In genomic region chr9:137544176-137544755, GRCh38 we compare ENCODE assay signal across 18 cellular contexts. TPM values are rescaled to one million over a fixed set of nuclear protein-coding genes. Genes with fewer than 3 reads are reported as not detected.
DNase-seq lines count a peak whose midpoint lies in the region; ATAC-seq, FAIRE-seq and TF ChIP-seq lines count a peak whose summit lies in the region.
"Had no signal": no experiment of that assay in that cellular context is flagged by ENCODE, and none has a peak within 500 bp of the region (broad histone marks: within the 10 kb centered on the region; RNA-seq: fewer than 3 reads in every experiment).

No MANE protein-coding gene starts in this region.

- no peak overlapping the region for H3K27ac Mint-ChIP-seq in activated CD4-positive, alpha-beta T cell treated with anti-CD3 and anti-CD28 coated beads for 36 hours
- H3K27ac Mint-ChIP-seq: stimulated activated memory B cell treated with anti-CD40 and anti-IgM and Interleukin-4, amounts not matched to agents 10 μg/mL and 1 μg/mL and 100 μg/mL, for 72 hours had no signal

- H3K4me3 ChIP-seq in left lung (no peak overlapping the region), tibial nerve (no peak overlapping the region)
- H3K4me3 ChIP-seq: psoas muscle had no signal

- TF ChIP-seq CTCF in left lung (IDR thresholded peaks at IDR 0.05) (no peak), tibial nerve (IDR thresholded peaks at IDR 0.05) (no peak)

- POLR2A ChIA-PET in activated CD4-positive, alpha-beta T cell treated with anti-CD3 and anti-CD28 coated beads for 36 hours (lab: Charles Lee), result no interaction called here

- H3K4me1 ChIP-seq in left lung, result no peaks in the 10 kb centered on the region
- H3K4me1 ChIP-seq in tibial nerve, result peaks cover 0 to 36% (median 5%) of the 10 kb centered on the region in 4 donors

- FAIRE-seq in GM12892 (lab: Jason Lieb, UNC), result no peak
- FAIRE-seq: frontal cortex, G401.6 had no signal

- TF ChIP-seq POLR2A in tibial nerve (IDR thresholded peaks at IDR 0.05), result no peak
- TF ChIP-seq POLR2A in GM12892 (IDR thresholded peaks at IDR 0.05; ENCODE audit: low read depth, low read length), result no peak

- WGBS in tibial nerve, 2 donors, result 50 to 57% methylated on average over 12 of the region's 12 CpGs

- no peaks in the 10 kb centered on the region for H3K9me3 Mint-ChIP-seq in activated CD4-positive, alpha-beta T cell treated with anti-CD3 and anti-CD28 coated beads for 36 hours (ENCODE audit: low read depth)

- intact Hi-C loops in activated CD4-positive, alpha-beta T cell treated with anti-CD3 and anti-CD28 coated beads for 36 hours (cut with DNase I, micrococcal nuclease), result no loop called here
- intact Hi-C loops in left lung (cut with DNase I), result no loop called here

- H3K36me3 Mint-ChIP-seq in activated CD4-positive, alpha-beta T cell treated with anti-CD3 and anti-CD28 coated beads for 36 hours (ENCODE audit: low read depth), result no peaks in the 10 kb centered on the region

- no peaks in the 10 kb centered on the region for H3K4me1 Mint-ChIP-seq in activated CD4-positive, alpha-beta T cell treated with anti-CD3 and anti-CD28 coated beads for 36 hours

- H3K27me3 Mint-ChIP-seq in activated CD4-positive, alpha-beta T cell treated with anti-CD3 and anti-CD28 coated beads for 36 hours, result no peaks in the 10 kb centered on the region
- H3K27me3 Mint-ChIP-seq: stimulated activated memory B cell treated with anti-CD40 and anti-IgM and Interleukin-4, amounts not matched to agents 10 μg/mL and 1 μg/mL and 100 μg/mL, for 72 hours had no signal

- ATAC-seq in activated CD4-positive, alpha-beta T cell treated with anti-CD3 and anti-CD28 coated beads for 36 hours, result peak; percentile 36
- ATAC-seq in left lung, result peak; percentile 10
- ATAC-seq in HG02973 (IDR thresholded peaks at IDR 0.05; ENCODE audit: unreplicated experiment), result no peak
- no peak for ATAC-seq in GM18498 (IDR thresholded peaks at IDR 0.05; ENCODE audit: unreplicated experiment)
- ATAC-seq: stimulated activated memory B cell treated with anti-CD40 and anti-IgM and Interleukin-4, amounts not matched to agents 10 μg/mL and 1 μg/mL and 100 μg/mL, for 72 hours had no signal

- CTCF ChIA-PET in activated CD4-positive, alpha-beta T cell treated with anti-CD3 and anti-CD28 coated beads for 36 hours (lab: Charles Lee), result no interaction called here

- no peak overlapping the region for H3K4me3 Mint-ChIP-seq in activated CD4-positive, alpha-beta T cell treated with anti-CD3 and anti-CD28 coated beads for 36 hours
- H3K4me3 Mint-ChIP-seq: stimulated activated memory B cell treated with anti-CD40 and anti-IgM and Interleukin-4, amounts not matched to agents 10 μg/mL and 1 μg/mL and 100 μg/mL, for 72 hours had no signal

- H3K27me3 ChIP-seq in left lung (no peaks in the 10 kb centered on the region), tibial nerve (no peaks in the 10 kb centered on the region)

- H3K27ac ChIP-seq in left lung (no peak overlapping the region), tibial nerve (peak overlapping the region in 3 of 4 donors; percentile 64 to 85 (median 73))
- H3K27ac ChIP-seq: psoas muscle had no signal

- peaks cover 0 to 6% of the 10 kb centered on the region in 2 donors for H3K36me3 ChIP-seq in left lung
- peaks cover 0 to 53% (median 0%) of the 10 kb centered on the region in 3 donors for H3K36me3 ChIP-seq in tibial nerve

- no peak for DNase-seq in activated CD4-positive, alpha-beta T cell treated with anti-CD3 and anti-CD28 coated beads for 36 hours
- DNase-seq in activated CD4-positive, alpha-beta T cell treated with anti-CD3 and anti-CD28 coated beads for 1 hour, result no peak
- DNase-seq in astrocyte of the hippocampus (ENCODE audit: low read depth, low spot score), result peak; percentile 21
- no peak for DNase-seq in left lung
- DNase-seq in tibial nerve (ENCODE audit: low spot score in 2 of 2), result no peak
- no peak for DNase-seq in GM12892 (ENCODE audit: insufficient read length)
- DNase-seq: 8988T; dermis blood vessel endothelial cell; islet precursor cell; NCI-H2107; stimulated activated CD4-positive, alpha-beta T cell treated with anti-CD3 and anti-CD28 coated beads, Interleukin-2, amount 100 ng/mL, for 48 hours had no signal

- no peaks in the 10 kb centered on the region for H3K9me3 ChIP-seq in left lung
- H3K9me3 ChIP-seq in tibial nerve, result no peaks in the 10 kb centered on the region
- H3K9me3 ChIP-seq: psoas muscle had no signal

- TF ChIP-seq EP300 in tibial nerve (IDR thresholded peaks at IDR 0.05), result peak in 1 of 2 donors; percentile 33

RNA-seq across cellular contexts. Expression of gene PNPLA7, which starts 5.9 kb away (rescaled TPM):
- 1 to 10 TPM; 3.1 to 3.6 TPM for total RNA-seq in activated CD4-positive, alpha-beta T cell treated with anti-CD3 and anti-CD28 coated beads for 36 hours
- 1 to 10 TPM; 2.9 to 6.3 TPM for total RNA-seq in left lung
- total RNA-seq in tibial nerve, result 10 to 100 TPM; 12.0 to 25.2 (median 18.7) TPM
- polyA plus RNA-seq in GM12892 (2012; ENCODE audit: missing spikeins), result 1.1 TPM
- total RNA-seq: H4 had no signal

RNA-seq across cellular contexts. Expression of gene MRPL41, which starts 7.4 kb away (rescaled TPM):
- 10 to 100 TPM; 20.9 to 26.8 TPM for total RNA-seq in activated CD4-positive, alpha-beta T cell treated with anti-CD3 and anti-CD28 coated beads for 36 hours
- 10 to 100 TPM; 30.2 to 49.1 TPM for total RNA-seq in left lung
- 100 to 1,000 TPM in 1 of 4 donors, 10 to 100 TPM in 3; 77.1 to 161 (median 98.3) TPM for total RNA-seq in tibial nerve
- 15.5 TPM for polyA plus RNA-seq in GM12892 (2012; ENCODE audit: missing spikeins)

RNA-seq across cellular contexts. Expression of gene DPH7, which starts 34.5 kb away (rescaled TPM):
- total RNA-seq in activated CD4-positive, alpha-beta T cell treated with anti-CD3 and anti-CD28 coated beads for 36 hours, result 10 to 100 TPM; 23.5 to 29.1 TPM
- total RNA-seq in left lung (10 to 100 TPM; 25.6 to 26.8 TPM), tibial nerve (10 to 100 TPM; 40.8 to 61.5 (median 42.4) TPM)
- polyA plus RNA-seq in GM12892 (2012; ENCODE audit: missing spikeins), result 30.3 TPM

RNA-seq across cellular contexts. Expression of gene ZMYND19, which starts 46.0 kb away (rescaled TPM):
- 10 to 100 TPM; 36.2 to 43.0 TPM for total RNA-seq in activated CD4-positive, alpha-beta T cell treated with anti-CD3 and anti-CD28 coated beads for 36 hours
- total RNA-seq in left lung, result 10 to 100 TPM; 22.3 to 30.5 TPM
- total RNA-seq in tibial nerve, result 10 to 100 TPM; 13.8 to 17.4 (median 15.8) TPM
- polyA plus RNA-seq in GM12892 (2012; ENCODE audit: missing spikeins), result 26.2 TPM

Comparison
In these comparisons a context has a peak if more than half of its experiments do, and no peak if none do; other contexts are left out.
1. ATAC-seq: peak in activated CD4-positive, alpha-beta T cell treated with anti-CD3 and anti-CD28 coated beads for 36 hours (single experiment) and left lung (single experiment); none in HG02973 (single experiment) and GM18498 (single experiment).
2. H3K27ac ChIP-seq: peak in tibial nerve (3 of 4); none in left lung (0 of 2).